In the genomic region with DNA sequence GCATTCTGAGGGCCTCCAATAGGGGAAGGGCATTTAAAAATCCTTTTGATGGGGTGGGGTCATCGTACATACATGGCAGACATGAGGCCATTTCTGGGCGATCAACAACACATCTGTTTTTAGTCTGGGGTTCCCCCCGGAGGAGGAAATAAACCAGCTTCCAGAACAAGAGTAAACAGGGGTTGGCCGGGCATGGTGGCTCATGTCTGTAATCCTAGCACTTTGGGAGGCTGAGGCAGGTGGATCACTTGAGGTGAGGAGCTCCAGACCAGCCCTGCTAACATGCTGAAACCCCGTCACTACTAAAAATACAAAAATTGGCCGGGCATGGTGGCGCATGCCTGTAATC, we compare ENCODE assay signal across 27 cellular contexts. TPM values are rescaled to one million over a fixed set of nuclear protein-coding genes. Genes with fewer than 3 reads are reported as not detected.
DNase-seq lines count a peak whose midpoint lies in the region; ATAC-seq and TF ChIP-seq lines count a peak whose summit lies in the region.
"Had no signal": no experiment of that assay in that cellular context is flagged by ENCODE, and none has a peak within 500 bp of the region (broad histone marks: within the 10 kb centered on the region; RNA-seq: fewer than 3 reads in every experiment).

No MANE protein-coding gene starts in this region.

- H3F3A ChIP-seq in GM23338 (replicated peaks; ENCODE audit: low read depth) = no peaks in the 10 kb centered on the region

- peaks cover 15% of the 10 kb centered on the region for H3K4me1 ChIP-seq in GM23338 (ENCODE audit: insufficient read depth)
- peaks cover 20% of the 10 kb centered on the region for H3K4me1 ChIP-seq in body of pancreas
- H3K4me1 ChIP-seq in transverse colon = peaks cover 0 to 29% (median 17%) of the 10 kb centered on the region in 4 donors
- H3K4me1 ChIP-seq: right lobe of liver had no signal

- 55 to 56% methylated on average over 7 of the region's 7 CpGs for WGBS in body of pancreas, 2 donors
- WGBS in transverse colon (ENCODE audit: low coverage in 1 of 2), 2 donors = 66 to 67% methylated on average over 2 to 7 of the region's 7 CpGs

- H3K9me3 Mint-ChIP-seq in GM23338 (no peaks in the 10 kb centered on the region), osteocyte (ENCODE audit: unreplicated experiment) (no peaks in the 10 kb centered on the region)
- H3K9me3 Mint-ChIP-seq: activated B cell treated with CpG ODN at 0.5 μM for 24 hours; activated naive CD8-positive, alpha-beta T cell treated with anti-CD3 and anti-CD28 coated beads for 36 hours; activated T-cell treated with anti-CD3 and anti-CD28 coated beads, Interleukin-2, amount 50 U/mL, for 24 hours; nephron progenitor cell had no signal

- H3K4me3 ChIP-seq in GM23338 = no peak overlapping the region
- H3K4me3 ChIP-seq in body of pancreas = no peak overlapping the region
- H3K4me3 ChIP-seq in transverse colon = no peak overlapping the region
- H3K4me3 ChIP-seq: BLaER1 treated with 17β-estradiol and CSF1 and Interleukin-3, amounts not matched to agents 10 nM and 100 nM; GM23248; right lobe of liver had no signal

- H3K27me3 Mint-ChIP-seq in GM23338 (ENCODE audit: insufficient read depth, low read depth, poor library complexity) = peaks cover 3% of the 10 kb centered on the region
- no peaks in the 10 kb centered on the region for H3K27me3 Mint-ChIP-seq in osteocyte (ENCODE audit: unreplicated experiment)

- TF ChIP-seq CTCF in GM23338 (conservative IDR thresholded peaks at IDR 0.05; ENCODE audit: low read depth in 2 of 2) (peak in 1 of 2 experiments; percentile 7; a peak in 1 of 4 replicates), body of pancreas (IDR thresholded peaks at IDR 0.05) (no peak), osteocyte (IDR thresholded peaks at IDR 0.05) (no peak), transverse colon (IDR thresholded peaks at IDR 0.05) (no peak)

- no peak overlapping the region for H3K4me2 ChIP-seq in GM23338
- H3K4me2 ChIP-seq: BLaER1 treated with 17β-estradiol and CSF1 and Interleukin-3, amounts not matched to agents 10 nM and 100 nM had no signal

- H3K36me3 ChIP-seq in GM23338 (ENCODE audit: insufficient read depth) = no peaks in the 10 kb centered on the region
- no peaks in the 10 kb centered on the region for H3K36me3 ChIP-seq in body of pancreas (replicated peaks in 1 of 2; ENCODE audit: insufficient read depth in 1 of 2, low read depth in 2 of 2)
- no peaks in the 10 kb centered on the region for H3K36me3 ChIP-seq in transverse colon
- H3K36me3 ChIP-seq: BLaER1 treated with 17β-estradiol and CSF1 and Interleukin-3, amounts not matched to agents 10 nM and 100 nM; right lobe of liver had no signal

- intact Hi-C loops in body of pancreas (cut with DNase I) (no loop called here), transverse colon (cut with DNase I; ENCODE audit: low total_unique reads) (no loop called here)

- H3K27ac Mint-ChIP-seq in GM23338 (no peak overlapping the region), osteocyte (ENCODE audit: unreplicated experiment) (peak overlapping the region; percentile 69)
- H3K27ac Mint-ChIP-seq: activated B cell treated with CpG ODN at 0.5 μM for 24 hours; activated naive CD8-positive, alpha-beta T cell treated with anti-CD3 and anti-CD28 coated beads for 36 hours; activated T-cell treated with anti-CD3 and anti-CD28 coated beads, Interleukin-2, amount 50 U/mL, for 24 hours; nephron progenitor cell had no signal

- H3K4me3 Mint-ChIP-seq in GM23338 = no peak overlapping the region
- H3K4me3 Mint-ChIP-seq in osteocyte (ENCODE audit: unreplicated experiment) = peak overlapping the region; percentile 20
- H3K4me3 Mint-ChIP-seq: activated B cell treated with CpG ODN at 0.5 μM for 24 hours; activated naive CD8-positive, alpha-beta T cell treated with anti-CD3 and anti-CD28 coated beads for 36 hours; activated T-cell treated with anti-CD3 and anti-CD28 coated beads, Interleukin-2, amount 50 U/mL, for 24 hours; nephron progenitor cell had no signal

- no peak for TF ChIP-seq POLR2A in body of pancreas (IDR thresholded peaks at IDR 0.05)
- no peak for TF ChIP-seq POLR2A in transverse colon (IDR thresholded peaks at IDR 0.05)

- H3K27ac ChIP-seq in GM23338 (ENCODE audit: low read depth) (no peak overlapping the region), body of pancreas (peak overlapping the region in 3 of 4 donors; percentile 37 to 65 (median 63)), transverse colon (peak overlapping the region in 3 of 4 donors; percentile 20 to 84 (median 82))
- H3K27ac ChIP-seq: BLaER1 treated with 17β-estradiol and CSF1 and Interleukin-3, amounts not matched to agents 10 nM and 100 nM; GM23248; right lobe of liver; RWPE1 had no signal

- no peaks in the 10 kb centered on the region for H3K9me2 ChIP-seq in GM23338 (ENCODE audit: insufficient read depth)

- no peaks in the 10 kb centered on the region for H3K27me3 ChIP-seq in GM23338 (ENCODE audit: insufficient read depth)
- no peaks in the 10 kb centered on the region for H3K27me3 ChIP-seq in body of pancreas
- H3K27me3 ChIP-seq in transverse colon = no peaks in the 10 kb centered on the region
- H3K27me3 ChIP-seq: BLaER1 treated with 17β-estradiol and CSF1 and Interleukin-3, amounts not matched to agents 10 nM and 100 nM; right lobe of liver had no signal

- TF ChIP-seq EP300 in transverse colon (IDR thresholded peaks at IDR 0.05; ENCODE audit: low read depth) = no peak

- in situ Hi-C loops in transverse colon (cut with MboI; ENCODE audit: low pct_ligation_motif_present in 1 of 4, low pct_unique_long_range_greater_than_20kb in 1 of 4, low sequenced_read_pairs in 3 of 4) = loop anchor here in 2 of 4 donors (5.0 to 25.0 kb wide), 3 partner anchors 197 to 355 kb away; no protein-coding TSS in a partner anchor

- H3K36me3 Mint-ChIP-seq in GM23338 (ENCODE audit: low read depth) (no peaks in the 10 kb centered on the region), osteocyte (ENCODE audit: unreplicated experiment) (peaks cover 35% of the 10 kb centered on the region)

- peak overlapping the region; percentile 8; the same call in 1 of the 2 replicates for H2AFZ ChIP-seq in GM23338
- H2AFZ ChIP-seq: GM23248 had no signal

- DNase-seq in GM23338 (ENCODE audit: low spot score) = no peak
- DNase-seq in body of pancreas = peak in 3 of 4 donors; percentile 15 to 31 (median 17)
- DNase-seq in osteocyte (ENCODE audit: extremely low spot score, unreplicated experiment) = no peak
- no peak for DNase-seq in transverse colon
- DNase-seq in Ammon's horn (ENCODE audit: low spot score) = no peak
- DNase-seq in dedifferentiated amniotic fluid mesenchymal stem cell (ENCODE audit: extremely low spot score) = no peak
- no peak for DNase-seq in LoVo (ENCODE audit: low spot score)
- DNase-seq: activated B cell treated with CpG ODN at 0.5 μM for 24 hours; activated CD4-positive, alpha-beta T cell treated with anti-CD3 and anti-CD28 coated beads, Interleukin-2, amount 50 U/mL, for 1 hour; activated effector memory CD4-positive, alpha-beta T cell treated with anti-CD3 and anti-CD28 coated beads, Interleukin-2, amount 50 U/mL, for 16 hours; activated naive CD8-positive, alpha-beta T cell treated with anti-CD3 and anti-CD28 coated beads for 36 hours; activated T-cell treated with anti-CD3 and anti-CD28 coated beads, Interleukin-2, amount 50 U/mL, for 24 hours; anterior cingulate cortex; COR-L47; DMS79; effector CD4-positive, alpha-beta T cell; KBM-7; NCI-H1092 treated with DMSO at 0.1 percent for 48 hours; NCI-H187 treated with DMSO at 0.1 percent for 48 hours; NCI-H2171 treated with DMSO at 0.1 percent for 48 hours; NCI-H510A; nephron progenitor cell; right lobe of liver; stimulated activated CD4-positive, alpha-beta T cell treated with anti-CD3 and anti-CD28 coated beads, Interleukin-4, amount 100 ng/mL, for 1 hour had no signal

- no peak for ATAC-seq in GM23338
- ATAC-seq in body of pancreas = peak; percentile 45

- H3K9me3 ChIP-seq in body of pancreas (no peaks in the 10 kb centered on the region), transverse colon (no peaks in the 10 kb centered on the region)
- H3K9me3 ChIP-seq: BLaER1 treated with 17β-estradiol and CSF1 and Interleukin-3, amounts not matched to agents 10 nM and 100 nM; right lobe of liver had no signal

- H4K20me1 ChIP-seq in GM23338 (replicated peaks; ENCODE audit: insufficient read depth) = no peaks in the 10 kb centered on the region
- H4K20me1 ChIP-seq: BLaER1 treated with 17β-estradiol and CSF1 and Interleukin-3, amounts not matched to agents 10 nM and 100 nM had no signal

- H3K79me2 ChIP-seq in GM23338 (replicated peaks; ENCODE audit: insufficient read depth) = no peaks in the 10 kb centered on the region

- H3K4me1 Mint-ChIP-seq in GM23338 (peaks cover 15% of the 10 kb centered on the region), osteocyte (ENCODE audit: unreplicated experiment) (peaks cover 98% of the 10 kb centered on the region)
- H3K4me1 Mint-ChIP-seq: activated B cell treated with CpG ODN at 0.5 μM for 24 hours; activated naive CD8-positive, alpha-beta T cell treated with anti-CD3 and anti-CD28 coated beads for 36 hours had no signal

TF ChIP-seq in GM23338, 12 proteins besides CTCF, POLR2A, EP300 and RAD21 (continues in another document):
- TF ChIP-seq EZH2 (IDR thresholded peaks at IDR 0.05; ENCODE audit: low read depth, unreplicated experiment) (no peak), ZNF114 (CRISPR knock-in tag; IDR thresholded peaks at IDR 0.05) (no peak)
- TF ChIP-seq, protein P1, sequence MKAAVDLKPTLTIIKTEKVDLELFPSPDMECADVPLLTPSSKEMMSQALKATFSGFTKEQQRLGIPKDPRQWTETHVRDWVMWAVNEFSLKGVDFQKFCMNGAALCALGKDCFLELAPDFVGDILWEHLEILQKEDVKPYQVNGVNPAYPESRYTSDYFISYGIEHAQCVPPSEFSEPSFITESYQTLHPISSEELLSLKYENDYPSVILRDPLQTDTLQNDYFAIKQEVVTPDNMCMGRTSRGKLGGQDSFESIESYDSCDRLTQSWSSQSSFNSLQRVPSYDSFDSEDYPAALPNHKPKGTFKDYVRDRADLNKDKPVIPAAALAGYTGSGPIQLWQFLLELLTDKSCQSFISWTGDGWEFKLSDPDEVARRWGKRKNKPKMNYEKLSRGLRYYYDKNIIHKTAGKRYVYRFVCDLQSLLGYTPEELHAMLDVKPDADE (IDR thresholded peaks at IDR 0.05) = no peak

RNA-seq across cellular contexts. Expression of a gene that starts 12.0 kb away (rescaled TPM):
- total RNA-seq in GM23338 (2014; rRNA removed; shearing (Covaris generic)) = 4.7 and 9.6 TPM in 2 replicates
- 2.1 and 3.9 TPM in 2 replicates for polyA plus RNA-seq in GM23338 (2016; fragmentation: Nextera tagmentation; extraction: Ambion mirVana)
- 10 to 100 TPM in 1 of 2 donors, 1 to 10 TPM in 1; 4.0 to 20.0 TPM for total RNA-seq in body of pancreas
- total RNA-seq in osteocyte = 545 and 556 TPM in 2 replicates
- 100 to 1,000 TPM in 1 of 4 donors, 10 to 100 TPM in 3; 48.8 to 220 (median 49.7) TPM for total RNA-seq in transverse colon
- total RNA-seq: activated B cell treated with CpG ODN at 0.5 μM for 24 hours had no signal

Comparison
In these comparisons a context has a peak if more than half of its experiments do, and no peak if none do; other contexts are left out.
1. DNase-seq: peak in body of pancreas (3 of 4); none in GM23338 (single experiment), osteocyte (single experiment), transverse colon (single experiment), Ammon's horn (single experiment), dedifferentiated amniotic fluid mesenchymal stem cell (single experiment) and LoVo (single experiment).